11 cellular contexts compared by ENCODE assay signal in genomic region chr14:99522457-99522891, GRCh38. TPM values are rescaled to one million over a fixed set of nuclear protein-coding genes. Genes with fewer than 3 reads are reported as not detected.
DNase-seq lines count a peak whose midpoint lies in the region; ATAC-seq, FAIRE-seq and TF ChIP-seq lines count a peak whose summit lies in the region.
"Had no signal": no experiment of that assay in that cellular context is flagged by ENCODE, and none has a peak within 500 bp of the region (broad histone marks: within the 10 kb centered on the region; RNA-seq: fewer than 3 reads in every experiment).

No MANE protein-coding gene starts in this region.

- no peak overlapping the region for H3K9ac ChIP-seq in endothelial cell of umbilical vein (replicated peaks; ENCODE audit: extremely low read depth, insufficient read depth, low read length)

- no peaks in the 10 kb centered on the region; the same call in 1 of the 2 replicates for H3K36me3 ChIP-seq in Caco-2 (ENCODE audit: control insufficient read depth, insufficient read depth, low read length)
- H3K36me3 ChIP-seq in endothelial cell of umbilical vein (ENCODE audit: control insufficient read depth in 2 of 2, extremely low read depth in 1 of 2, insufficient read depth in 2 of 2, low read length in 2 of 2), result no peaks in the 10 kb centered on the region
- H3K36me3 ChIP-seq in mucosa of descending colon (ENCODE audit: low read depth), result no peaks in the 10 kb centered on the region

- BruUV-seq in Caco-2 (replicated peaks; lab: Mats Ljungman, UMichigan), result TSS peak; percentile 27
- BruUV-seq in endothelial cell of umbilical vein (replicated peaks; lab: Mats Ljungman, UMichigan), result no TSS peak

- H3K9me1 ChIP-seq in endothelial cell of umbilical vein (replicated peaks; ENCODE audit: control insufficient read depth, extremely low read depth, insufficient read depth, low read length), result no peaks in the 10 kb centered on the region

- dilution Hi-C loops in endothelial cell of umbilical vein (cut with MboI; ENCODE audit: extremely low pct_ligation_motif_present, low sequenced_read_pairs), result no loop called here

- ATAC-seq in mucosa of descending colon (no peak), T-cell (replicated peaks in 1 of 4) (no peak)

- H3K79me2 ChIP-seq in endothelial cell of umbilical vein (ENCODE audit: control insufficient read depth, insufficient read depth, low read length), result no peaks in the 10 kb centered on the region

- H3K27me3 Mint-ChIP-seq in Caco-2 (ENCODE audit: insufficient read depth, unreplicated experiment) (no peaks in the 10 kb centered on the region), endothelial cell (ENCODE audit: unreplicated experiment) (peaks cover 12% of the 10 kb centered on the region), T-cell (no peaks in the 10 kb centered on the region)
- H3K27me3 Mint-ChIP-seq: activated CD4-positive, alpha-beta T cell treated with anti-CD3 and anti-CD28 coated beads, Interleukin-2, amount 10 ng/mL, durations not matched to agents 7 days and 5 days; central memory CD8-positive, alpha-beta T cell; memory B cell had no signal

- no peak for TF ChIP-seq CTCF in Caco-2 (IDR thresholded peaks at IDR 0.05; ENCODE audit: insufficient read depth in 1 of 2, low read depth in 1 of 2, low read length in 1 of 2, severe bottlenecking in 1 of 2, unreplicated experiment in 1 of 2)
- TF ChIP-seq CTCF in endothelial cell of umbilical vein (IDR thresholded peaks at IDR 0.05; ENCODE audit: extremely low read depth in 1 of 2, insufficient read depth in 1 of 2, low read depth in 1 of 2, low read length in 2 of 2), result no peak
- no peak for TF ChIP-seq CTCF in mucosa of descending colon (IDR thresholded peaks at IDR 0.05)
- no peak for TF ChIP-seq CTCF in endothelial cell (IDR thresholded peaks at IDR 0.05; ENCODE audit: unreplicated experiment)

- in situ Hi-C loops in ACHN (cut with HindIII; ENCODE audit: low pct_ligation_motif_present, low pct_unique_long_range_greater_than_20kb, low sequenced_read_pairs), result no loop called here

- H3K4me1 ChIP-seq in Caco-2 (peaks cover 54% of the 10 kb centered on the region), endothelial cell of umbilical vein (ENCODE audit: control insufficient read depth, extremely low read depth, insufficient read depth, low read length) (peaks cover 9% of the 10 kb centered on the region), mucosa of descending colon (ENCODE audit: low read depth) (peaks cover 36% of the 10 kb centered on the region)

- no peak overlapping the region for H3K27ac ChIP-seq in endothelial cell of umbilical vein (ENCODE audit: insufficient read depth, low read depth, low read length)

- H3K9me3 ChIP-seq in Caco-2, result no peaks in the 10 kb centered on the region
- H3K9me3 ChIP-seq in endothelial cell of umbilical vein (replicated peaks; ENCODE audit: control insufficient read depth, insufficient read depth, low read length), result no peaks in the 10 kb centered on the region
- no peaks in the 10 kb centered on the region for H3K9me3 ChIP-seq in mucosa of descending colon

- no peak overlapping the region for H2AFZ ChIP-seq in endothelial cell of umbilical vein (ENCODE audit: low read depth, low read length)

- H3K4me2 ChIP-seq in endothelial cell of umbilical vein (ENCODE audit: insufficient read depth, low read length), result no peak overlapping the region

- H3K4me1 Mint-ChIP-seq in Caco-2 (ENCODE audit: low read depth, unreplicated experiment), result peaks cover 8% of the 10 kb centered on the region
- peaks cover 6% of the 10 kb centered on the region for H3K4me1 Mint-ChIP-seq in endothelial cell (ENCODE audit: unreplicated experiment)
- peaks cover 14 to 23% (median 17%) of the 10 kb centered on the region in 3 donors for H3K4me1 Mint-ChIP-seq in T-cell

- H3K9me3 Mint-ChIP-seq in Caco-2 (ENCODE audit: unreplicated experiment) (no peaks in the 10 kb centered on the region), endothelial cell (ENCODE audit: unreplicated experiment) (no peaks in the 10 kb centered on the region), T-cell (no peaks in the 10 kb centered on the region)
- H3K9me3 Mint-ChIP-seq: activated CD4-positive, alpha-beta T cell treated with anti-CD3 and anti-CD28 coated beads, Interleukin-2, amount 10 ng/mL, durations not matched to agents 7 days and 5 days; central memory CD8-positive, alpha-beta T cell; memory B cell had no signal

- CTCF ChIA-PET in Caco-2 (lab: Charles Lee), result interaction anchor here (1.0 to 4.5 kb wide), 6 partner anchors 15 to 165 kb away, joined by 3 to 15 read pairs (median 4); partner anchors contain the start of gene CYP46A1
- CTCF ChIA-PET in endothelial cell of umbilical vein (lab: Charles Lee), result interaction anchor here (0.9 to 6.1 kb wide), 6 partner anchors 23 to 162 kb away, joined by 3 to 52 read pairs (median 4); partner anchors contain the start of genes CCDC85C and CYP46A1
- CTCF ChIA-PET in T-cell (lab: Charles Lee), result no interaction called here

- POLR2A ChIA-PET in Caco-2 (lab: Charles Lee), result no interaction called here
- POLR2A ChIA-PET in endothelial cell of umbilical vein (lab: Charles Lee), result no interaction called here
- POLR2A ChIA-PET in T-cell (lab: Charles Lee), result no interaction called here

- DNase-seq in Caco-2, result peak in 1 of 2 experiments; percentile 36
- peak; percentile 10 for DNase-seq in NCI-H2171 (lab: John Stamatoyannopoulos, UW)
- peak; percentile 53 for DNase-seq in endothelial cell of umbilical vein (ENCODE audit: low read depth, low spot score)
- DNase-seq in mucosa of descending colon, result peak in 2 of 3 donors; percentile 34 to 63
- DNase-seq in endothelial cell (ENCODE audit: low spot score), result no peak
- DNase-seq in T-cell, result no peak
- DNase-seq in stimulated activated naive CD4-positive, alpha-beta T cell treated with Interleukin-2 at 50 U/mL for 16 hours (lab: John Stamatoyannopoulos, UW), result no peak
- DNase-seq in ACHN, result no peak
- DNase-seq: activated CD4-positive, alpha-beta T cell treated with anti-CD3 and anti-CD28 coated beads, Interleukin-2, amount 10 ng/mL, durations not matched to agents 7 days and 5 days had no signal

- FAIRE-seq in endothelial cell of umbilical vein (lab: Jason Lieb, UNC), result peak; percentile 44

- H3K27me3 ChIP-seq in Caco-2 (replicated peaks; ENCODE audit: control insufficient read depth, insufficient read depth, low read length), result no peaks in the 10 kb centered on the region
- no peaks in the 10 kb centered on the region for H3K27me3 ChIP-seq in endothelial cell of umbilical vein (ENCODE audit: control insufficient read depth in 2 of 2, insufficient read depth in 2 of 2, low read length in 2 of 2)

- H3K27ac Mint-ChIP-seq in Caco-2 (ENCODE audit: unreplicated experiment), result peak overlapping the region; percentile 84
- H3K27ac Mint-ChIP-seq in endothelial cell (ENCODE audit: unreplicated experiment), result no peak overlapping the region
- no peak overlapping the region for H3K27ac Mint-ChIP-seq in T-cell
- H3K27ac Mint-ChIP-seq: activated CD4-positive, alpha-beta T cell treated with anti-CD3 and anti-CD28 coated beads, Interleukin-2, amount 10 ng/mL, durations not matched to agents 7 days and 5 days; memory B cell had no signal

- no peaks in the 10 kb centered on the region for H4K20me1 ChIP-seq in endothelial cell of umbilical vein (replicated peaks; ENCODE audit: control insufficient read depth, extremely low read depth, insufficient read depth, low read length)

- H3K36me3 Mint-ChIP-seq in Caco-2 (ENCODE audit: insufficient read depth, unreplicated experiment) (peaks cover 55% of the 10 kb centered on the region), endothelial cell (ENCODE audit: low read depth, unreplicated experiment) (peaks cover 3% of the 10 kb centered on the region), T-cell (no peaks in the 10 kb centered on the region)
- H3K36me3 Mint-ChIP-seq: memory B cell had no signal

- H3K4me3 Mint-ChIP-seq in Caco-2 (ENCODE audit: unreplicated experiment) (peak overlapping the region; percentile 58), endothelial cell (ENCODE audit: unreplicated experiment) (no peak overlapping the region), T-cell (no peak overlapping the region)
- H3K4me3 Mint-ChIP-seq: activated CD4-positive, alpha-beta T cell treated with anti-CD3 and anti-CD28 coated beads, Interleukin-2, amount 10 ng/mL, durations not matched to agents 7 days and 5 days; central memory CD8-positive, alpha-beta T cell; memory B cell had no signal

- no peak overlapping the region for H3K4me3 ChIP-seq in Caco-2 (ENCODE audit: low read depth, low read length)
- H3K4me3 ChIP-seq in endothelial cell of umbilical vein (replicated peaks in 1 of 3; ENCODE audit: insufficient read depth in 1 of 3, low read depth in 1 of 3, low read length in 3 of 3), result no peak overlapping the region
- H3K4me3 ChIP-seq in mucosa of descending colon, result no peak overlapping the region

- no peak for TF ChIP-seq POLR2A in endothelial cell of umbilical vein (IDR thresholded peaks at IDR 0.05; ENCODE audit: low read depth, low read length)

- intact Hi-C loops in Caco-2 (cut with micrococcal nuclease; ENCODE audit: unreplicated experiment), result loop anchor here (2.0 to 5.0 kb wide), 4 partner anchors 14 to 365 kb away; no protein-coding TSS in a partner anchor
- intact Hi-C loops in endothelial cell of umbilical vein (cut with micrococcal nuclease), result loop anchor here (5.0 kb wide), 1 partner anchor 425 kb away; no protein-coding TSS in a partner anchor
- intact Hi-C loops in mucosa of descending colon (cut with DNase I, micrococcal nuclease), result no loop called here

RNA-seq across cellular contexts. Expression of gene CCNK, which starts 41.3 kb away (rescaled TPM):
- total RNA-seq in Caco-2 (2022), result 95.4 and 104 TPM in 2 replicates
- total RNA-seq in endothelial cell of umbilical vein, result 59.3 and 59.6 TPM in 2 replicates
- 5.8 and 11.9 TPM in 2 replicates for polyA plus RNA-seq in endothelial cell of umbilical vein
- polyA plus RNA-seq in endothelial cell of umbilical vein (2011; cell fraction: cytosol; rRNA removed), result 16.6 and 18.5 TPM in 2 replicates
- 32.5 and 33.8 TPM in 2 replicates for polyA plus RNA-seq in endothelial cell of umbilical vein (2011; cell fraction: nucleus; rRNA removed)
- polyA plus RNA-seq in endothelial cell of umbilical vein (2012), result 45.7 and 63.8 TPM in 2 replicates
- 14.2 and 23.9 TPM in 2 replicates for polyA minus RNA-seq in endothelial cell of umbilical vein
- 15.0 TPM for polyA minus RNA-seq in endothelial cell of umbilical vein (2011; cell fraction: cytosol; rRNA and poly(A)+ RNA removed)
- polyA minus RNA-seq in endothelial cell of umbilical vein (2011; cell fraction: nucleus; rRNA and poly(A)+ RNA removed), result 34.0 and 45.9 TPM in 2 replicates
- total RNA-seq in mucosa of descending colon, result 10 to 100 TPM; 47.4 to 68.4 (median 64.5) TPM
- total RNA-seq in endothelial cell (ENCODE audit: unreplicated experiment), result 79.8 TPM
- 100 to 1,000 TPM in 2 of 5 donors, 10 to 100 TPM in 3; 61.8 to 138 (median 74.6) TPM for total RNA-seq in T-cell

RNA-seq across cellular contexts. Expression of gene SETD3, which starts 41.8 kb away (rescaled TPM):
- total RNA-seq in Caco-2 (2022) (74.3 and 76.2 TPM in 2 replicates), endothelial cell of umbilical vein (51.9 and 53.1 TPM in 2 replicates), mucosa of descending colon (100 to 1,000 TPM in 1 of 3 donors, 10 to 100 TPM in 2; 61.6 to 119 (median 61.6) TPM), endothelial cell (ENCODE audit: unreplicated experiment) (67.4 TPM), T-cell (10 to 100 TPM; 47.7 to 64.6 (median 52.4) TPM)
- 18.1 and 18.7 TPM in 2 replicates for polyA plus RNA-seq in endothelial cell of umbilical vein
- polyA plus RNA-seq in endothelial cell of umbilical vein (2011; cell fraction: cytosol; rRNA removed), result 23.4 and 23.7 TPM in 2 replicates
- polyA plus RNA-seq in endothelial cell of umbilical vein (2011; cell fraction: nucleus; rRNA removed), result 23.3 and 29.3 TPM in 2 replicates
- 38.7 and 46.1 TPM in 2 replicates for polyA plus RNA-seq in endothelial cell of umbilical vein (2012)
- 35.6 and 39.3 TPM in 2 replicates for polyA minus RNA-seq in endothelial cell of umbilical vein
- 52.2 TPM for polyA minus RNA-seq in endothelial cell of umbilical vein (2011; cell fraction: cytosol; rRNA and poly(A)+ RNA removed)
- 30.9 and 39.5 TPM in 2 replicates for polyA minus RNA-seq in endothelial cell of umbilical vein (2011; cell fraction: nucleus; rRNA and poly(A)+ RNA removed)

Comparison
In these comparisons a context has a peak if more than half of its experiments do, and no peak if none do; other contexts are left out.
1. DNase-seq: peak in NCI-H2171 (single experiment), endothelial cell of umbilical vein (single experiment) and mucosa of descending colon (2 of 3); none in endothelial cell (single experiment), T-cell (0 of 34), stimulated activated naive CD4-positive, alpha-beta T cell treated with Interleukin-2 at 50 U/mL for 16 hours (single experiment) and ACHN (single experiment).
2. CTCF ChIA-PET loops: an anchor here in Caco-2 (1.0 to 4.5 kb wide) and endothelial cell of umbilical vein (0.9 to 6.1 kb wide); none called in T-cell.
3. intact Hi-C loops: an anchor here in Caco-2 (2.0 to 5.0 kb wide) and endothelial cell of umbilical vein (5.0 kb wide); none called in mucosa of descending colon.